Comparison of ENCODE assay signal across 30 cellular contexts in genomic region chr18:40347261-40347660, GRCh38.
"Had no signal": no experiment of that assay in that cellular context is flagged by ENCODE, and none has a peak within 500 bp of the region (broad histone marks: within the 10 kb centered on the region; RNA-seq: fewer than 3 reads in every experiment).

No MANE protein-coding gene starts in this region.

- H3K4me1 Mint-ChIP-seq: activated CD4-positive, alpha-beta T cell treated with anti-CD3 and anti-CD28 coated beads, Interleukin-2, amount 10 ng/mL, durations not matched to agents 24 days and 14 days; activated naive CD8-positive, alpha-beta T cell treated with anti-CD3 and anti-CD28 coated beads for 36 hours; activated T-helper 17 cell treated with anti-CD3 and anti-CD28 coated beads, Interleukin-2, amount 50 U/mL, for 72 hours had no signal

- H3K27ac Mint-ChIP-seq: activated CD4-positive, alpha-beta T cell treated with anti-CD3 and anti-CD28 coated beads, Interleukin-2, amount 10 ng/mL, durations not matched to agents 24 days and 14 days; activated CD8-positive, alpha-beta T cell treated with anti-CD3 and anti-CD28 coated beads for 36 hours; activated naive CD8-positive, alpha-beta T cell treated with anti-CD3 and anti-CD28 coated beads for 36 hours; activated T-cell treated with anti-CD3 and anti-CD28 coated beads, Interleukin-2, amount 50 U/mL, for 72 hours; activated T-helper 17 cell treated with anti-CD3 and anti-CD28 coated beads, Interleukin-2, amount 50 U/mL, for 72 hours had no signal

- H3K27ac ChIP-seq: brain microvascular endothelial cell, KMS-11, SJCRH30, SK-N-MC, WERI-Rb-1 had no signal

- H3K36me3 ChIP-seq: brain microvascular endothelial cell, SJCRH30, WERI-Rb-1 had no signal

- H3K9me3 Mint-ChIP-seq: activated CD4-positive, alpha-beta T cell treated with anti-CD3 and anti-CD28 coated beads, Interleukin-2, amount 10 ng/mL, durations not matched to agents 24 days and 14 days; activated naive CD8-positive, alpha-beta T cell treated with anti-CD3 and anti-CD28 coated beads for 36 hours had no signal

- H3K36me3 Mint-ChIP-seq: activated naive CD8-positive, alpha-beta T cell treated with anti-CD3 and anti-CD28 coated beads for 36 hours had no signal

- H3K27me3 Mint-ChIP-seq: activated CD4-positive, alpha-beta T cell treated with anti-CD3 and anti-CD28 coated beads, Interleukin-2, amount 10 ng/mL, durations not matched to agents 24 days and 14 days; activated CD8-positive, alpha-beta T cell treated with anti-CD3 and anti-CD28 coated beads for 36 hours; activated naive CD8-positive, alpha-beta T cell treated with anti-CD3 and anti-CD28 coated beads for 36 hours; activated T-helper 17 cell treated with anti-CD3 and anti-CD28 coated beads, Interleukin-2, amount 50 U/mL, for 72 hours had no signal

- H3K4me3 Mint-ChIP-seq: activated CD4-positive, alpha-beta T cell treated with anti-CD3 and anti-CD28 coated beads, Interleukin-2, amount 10 ng/mL, durations not matched to agents 24 days and 14 days; activated CD8-positive, alpha-beta T cell treated with anti-CD3 and anti-CD28 coated beads for 36 hours; activated naive CD8-positive, alpha-beta T cell treated with anti-CD3 and anti-CD28 coated beads for 36 hours; activated T-cell treated with anti-CD3 and anti-CD28 coated beads, Interleukin-2, amount 50 U/mL, for 72 hours; activated T-helper 17 cell treated with anti-CD3 and anti-CD28 coated beads, Interleukin-2, amount 50 U/mL, for 72 hours had no signal

- H3K27me3 ChIP-seq: brain microvascular endothelial cell, SJCRH30 had no signal

- DNase-seq: activated CD4-positive, alpha-beta T cell treated with anti-CD3 and anti-CD28 coated beads, Interleukin-2, amount 10 ng/mL, durations not matched to agents 24 days and 14 days; activated CD4-positive, alpha-beta T cell treated with anti-CD3 and anti-CD28 coated beads, Interleukin-2, amount 50 U/mL, for 4 hours; activated CD4-positive, CD25-positive, alpha-beta regulatory T cell; activated CD8-positive, alpha-beta T cell treated with anti-CD3 and anti-CD28 coated beads for 36 hours; activated effector memory CD4-positive, alpha-beta T cell treated with anti-CD3 and anti-CD28 coated beads, Interleukin-2, amount 50 U/mL, for 16 hours; activated naive CD4-positive, alpha-beta T cell; activated naive CD4-positive, alpha-beta T cell treated with anti-CD3 and anti-CD28 coated beads, Interleukin-2, amount 50 U/mL, for 16 hours; activated naive CD8-positive, alpha-beta T cell treated with anti-CD3 and anti-CD28 coated beads for 36 hours; activated T-cell treated with anti-CD3 and anti-CD28 coated beads, Interleukin-2, amount 50 U/mL, for 1 hour; activated T-cell treated with anti-CD3 and anti-CD28 coated beads, Interleukin-2, amount 50 U/mL, for 72 hours; amniotic stem cell; aorta; brain microvascular endothelial cell; central memory CD4-positive, alpha-beta T cell; MM.1S; MV-4-11; NCI-H1092; NCI-H1436 treated with DMSO at 0.1 percent for 48 hours; NCI-H187; NCI-H2081 treated with DMSO at 0.1 percent for 48 hours; NCI-H345; NCI-H526 treated with DMSO at 0.1 percent for 48 hours; NCI-H774; SHP77; SJCRH30; T1000; WERI-Rb-1 had no signal

- H3K4me1 ChIP-seq: SJCRH30 had no signal

- H3K9me3 ChIP-seq: SJCRH30 had no signal

- H3K4me3 ChIP-seq: SJCRH30, SK-N-MC had no signal
